16 cellular contexts compared by ENCODE assay signal in genomic region chr6:136604328-136604825, GRCh38.
"Had no signal": no experiment of that assay in that cellular context is flagged by ENCODE, and none has a peak within 500 bp of the region (broad histone marks: within the 10 kb centered on the region; RNA-seq: fewer than 3 reads in every experiment).

No MANE protein-coding gene starts in this region.

- H3K4me3 ChIP-seq: gastrocnemius medialis, mucosa of descending colon, upper lobe of right lung had no signal

- H3K27ac ChIP-seq: gastrocnemius medialis, upper lobe of right lung had no signal

- H3K9me3 ChIP-seq: gastrocnemius medialis, mucosa of descending colon, upper lobe of right lung had no signal

- H3K36me3 ChIP-seq: gastrocnemius medialis had no signal

- H3K27me3 ChIP-seq: gastrocnemius medialis, upper lobe of right lung had no signal

- DNase-seq: activated CD4-positive, alpha-beta T cell treated with anti-CD3 and anti-CD28 coated beads for 1 hour; activated CD8-positive, alpha-beta memory T cell treated with anti-CD3 and anti-CD28 coated beads for 24 hours; activated CD8-positive, alpha-beta memory T cell treated with anti-CD3 and anti-CD28 coated beads, Interleukin-2, amount 50 U/mL, for 4 hours; activated T-cell treated with anti-CD3 and anti-CD28 coated beads, Interleukin-2, amount 50 U/mL, for 24 hours; central memory CD4-positive, alpha-beta T cell; effector memory CD4-positive, alpha-beta T cell; gastrocnemius medialis; left cardiac atrium; mesendoderm; mucosa of descending colon; posterior cingulate gyrus; stimulated activated CD4-positive, alpha-beta T cell treated with anti-CD3 and anti-CD28 coated beads, Interleukin-4, amount 100 ng/mL, for 24 hours; stimulated activated naive CD4-positive, alpha-beta T cell treated with Interleukin-2 at 50 U/mL for 16 hours; upper lobe of right lung had no signal

- FAIRE-seq: astrocyte, islet of Langerhans had no signal
